In the genomic region with DNA sequence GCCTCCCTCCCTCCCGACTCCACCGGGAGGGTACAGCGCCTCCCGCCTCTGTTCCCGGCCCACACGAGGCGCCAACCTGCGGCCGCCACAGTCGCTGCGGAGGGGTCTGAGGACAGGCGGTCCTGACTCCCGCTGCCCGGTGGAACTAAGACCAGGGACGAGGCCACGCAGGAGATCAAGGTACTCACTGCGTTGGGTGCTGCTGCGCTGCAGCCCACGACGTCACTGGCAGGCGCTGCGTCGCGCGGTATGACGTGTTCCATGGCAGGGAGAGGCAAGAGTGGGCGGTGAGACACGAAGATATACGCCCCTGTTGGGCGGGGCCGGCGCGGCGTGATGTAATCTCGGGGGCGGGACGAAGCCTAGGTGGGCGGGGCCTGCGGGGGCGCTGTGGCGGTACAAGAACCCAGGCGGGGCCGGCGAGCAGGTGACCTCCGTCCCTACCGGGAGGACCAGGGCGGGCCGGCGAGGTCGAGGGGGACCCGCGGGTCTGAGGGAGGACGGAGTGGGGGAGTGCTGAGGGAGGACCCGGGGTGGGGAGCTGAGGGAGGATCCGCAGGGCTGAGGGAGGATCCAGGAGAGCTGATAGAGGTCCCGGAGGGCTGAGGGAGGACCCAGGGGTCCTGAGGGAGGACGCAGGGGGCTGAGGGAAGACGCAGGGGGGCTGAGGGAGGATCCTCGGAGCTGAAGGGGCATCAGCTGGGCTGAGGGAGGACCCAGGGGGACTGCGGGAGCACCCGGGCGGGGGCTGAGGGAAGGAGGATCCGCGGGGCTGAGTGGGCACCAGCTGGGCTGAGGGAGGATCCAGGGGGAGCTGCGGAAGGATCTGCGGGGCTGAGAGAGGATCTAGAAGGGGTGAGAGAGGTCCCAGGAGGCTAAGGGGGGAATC, we compare ENCODE assay signal across 1 cellular context.
TF ChIP-seq lines count a peak whose summit lies in the region.

A gene (minus strand): TSS at position 227 of the 889 bp plus-strand sequence. CDS start 1,039 bp downstream, outside the sequence.

TF ChIP-seq in K562, 482 proteins besides CTCF, POLR2A, EP300 and RAD21 (continued from another document and continues in another):
- TF ChIP-seq, protein P1, sequence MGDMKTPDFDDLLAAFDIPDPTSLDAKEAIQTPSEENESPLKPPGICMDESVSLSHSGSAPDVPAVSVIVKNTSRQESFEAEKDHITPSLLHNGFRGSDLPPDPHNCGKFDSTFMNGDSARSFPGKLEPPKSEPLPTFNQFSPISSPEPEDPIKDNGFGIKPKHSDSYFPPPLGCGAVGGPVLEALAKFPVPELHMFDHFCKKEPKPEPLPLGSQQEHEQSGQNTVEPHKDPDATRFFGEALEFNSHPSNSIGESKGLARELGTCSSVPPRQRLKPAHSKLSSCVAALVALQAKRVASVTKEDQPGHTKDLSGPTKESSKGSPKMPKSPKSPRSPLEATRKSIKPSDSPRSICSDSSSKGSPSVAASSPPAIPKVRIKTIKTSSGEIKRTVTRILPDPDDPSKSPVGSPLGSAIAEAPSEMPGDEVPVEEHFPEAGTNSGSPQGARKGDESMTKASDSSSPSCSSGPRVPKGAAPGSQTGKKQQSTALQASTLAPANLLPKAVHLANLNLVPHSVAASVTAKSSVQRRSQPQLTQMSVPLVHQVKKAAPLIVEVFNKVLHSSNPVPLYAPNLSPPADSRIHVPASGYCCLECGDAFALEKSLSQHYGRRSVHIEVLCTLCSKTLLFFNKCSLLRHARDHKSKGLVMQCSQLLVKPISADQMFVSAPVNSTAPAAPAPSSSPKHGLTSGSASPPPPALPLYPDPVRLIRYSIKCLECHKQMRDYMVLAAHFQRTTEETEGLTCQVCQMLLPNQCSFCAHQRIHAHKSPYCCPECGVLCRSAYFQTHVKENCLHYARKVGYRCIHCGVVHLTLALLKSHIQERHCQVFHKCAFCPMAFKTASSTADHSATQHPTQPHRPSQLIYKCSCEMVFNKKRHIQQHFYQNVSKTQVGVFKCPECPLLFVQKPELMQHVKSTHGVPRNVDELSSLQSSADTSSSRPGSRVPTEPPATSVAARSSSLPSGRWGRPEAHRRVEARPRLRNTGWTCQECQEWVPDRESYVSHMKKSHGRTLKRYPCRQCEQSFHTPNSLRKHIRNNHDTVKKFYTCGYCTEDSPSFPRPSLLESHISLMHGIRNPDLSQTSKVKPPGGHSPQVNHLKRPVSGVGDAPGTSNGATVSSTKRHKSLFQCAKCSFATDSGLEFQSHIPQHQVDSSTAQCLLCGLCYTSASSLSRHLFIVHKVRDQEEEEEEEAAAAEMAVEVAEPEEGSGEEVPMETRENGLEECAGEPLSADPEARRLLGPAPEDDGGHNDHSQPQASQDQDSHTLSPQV (IDR thresholded peaks at IDR 0.05): no peak
- no peak for TF ChIP-seq RBM15 (IDR thresholded peaks at IDR 0.05; ENCODE audit: insufficient read depth, low read length)
- no peak for TF ChIP-seq NCOA6 (IDR thresholded peaks at IDR 0.05)
- TF ChIP-seq SMC3 (conservative IDR thresholded peaks at IDR 0.05; ENCODE audit: insufficient read depth, low read depth, low read length): 0 out of 2 replicates have a peak, but pooled peaks have one; percentile 2
- TF ChIP-seq, protein P2, sequence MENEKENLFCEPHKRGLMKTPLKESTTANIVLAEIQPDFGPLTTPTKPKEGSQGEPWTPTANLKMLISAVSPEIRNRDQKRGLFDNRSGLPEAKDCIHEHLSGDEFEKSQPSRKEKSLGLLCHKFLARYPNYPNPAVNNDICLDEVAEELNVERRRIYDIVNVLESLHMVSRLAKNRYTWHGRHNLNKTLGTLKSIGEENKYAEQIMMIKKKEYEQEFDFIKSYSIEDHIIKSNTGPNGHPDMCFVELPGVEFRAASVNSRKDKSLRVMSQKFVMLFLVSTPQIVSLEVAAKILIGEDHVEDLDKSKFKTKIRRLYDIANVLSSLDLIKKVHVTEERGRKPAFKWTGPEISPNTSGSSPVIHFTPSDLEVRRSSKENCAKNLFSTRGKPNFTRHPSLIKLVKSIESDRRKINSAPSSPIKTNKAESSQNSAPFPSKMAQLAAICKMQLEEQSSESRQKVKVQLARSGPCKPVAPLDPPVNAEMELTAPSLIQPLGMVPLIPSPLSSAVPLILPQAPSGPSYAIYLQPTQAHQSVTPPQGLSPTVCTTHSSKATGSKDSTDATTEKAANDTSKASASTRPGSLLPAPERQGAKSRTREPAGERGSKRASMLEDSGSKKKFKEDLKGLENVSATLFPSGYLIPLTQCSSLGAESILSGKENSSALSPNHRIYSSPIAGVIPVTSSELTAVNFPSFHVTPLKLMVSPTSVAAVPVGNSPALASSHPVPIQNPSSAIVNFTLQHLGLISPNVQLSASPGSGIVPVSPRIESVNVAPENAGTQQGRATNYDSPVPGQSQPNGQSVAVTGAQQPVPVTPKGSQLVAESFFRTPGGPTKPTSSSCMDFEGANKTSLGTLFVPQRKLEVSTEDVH (IDR thresholded peaks at IDR 0.05; ENCODE audit: low read depth, partially characterized antibody): peak; percentile 93
- peak; percentile 97 for TF ChIP-seq ATF7 (IDR thresholded peaks at IDR 0.05)
- TF ChIP-seq MCM2 (IDR thresholded peaks at IDR 0.05; ENCODE audit: low read depth): peak; percentile 87
- peak; percentile 40 to 41; a peak in 2 of 4 replicates for TF ChIP-seq SIX5 (IDR thresholded peaks at IDR 0.05; ENCODE audit: borderline replicate concordance in 1 of 2, insufficient read depth in 1 of 2, low read depth in 1 of 2, low read length in 2 of 2)
- TF ChIP-seq ZNF696 (CRISPR knock-in tag; conservative IDR thresholded peaks at IDR 0.05): no peak
- TF ChIP-seq CREB1 (IDR thresholded peaks at IDR 0.05): peak; percentile 100
- peak; percentile 100 for TF ChIP-seq CREB1 (CRISPR knock-in tag; IDR thresholded peaks at IDR 0.05)
- TF ChIP-seq ZNF583 (CRISPR knock-in tag; IDR thresholded peaks at IDR 0.05): no peak
- TF ChIP-seq TAF7 (tag; IDR thresholded peaks at IDR 0.05): no peak; the same call in none of the 2 replicates
- TF ChIP-seq, protein P3, sequence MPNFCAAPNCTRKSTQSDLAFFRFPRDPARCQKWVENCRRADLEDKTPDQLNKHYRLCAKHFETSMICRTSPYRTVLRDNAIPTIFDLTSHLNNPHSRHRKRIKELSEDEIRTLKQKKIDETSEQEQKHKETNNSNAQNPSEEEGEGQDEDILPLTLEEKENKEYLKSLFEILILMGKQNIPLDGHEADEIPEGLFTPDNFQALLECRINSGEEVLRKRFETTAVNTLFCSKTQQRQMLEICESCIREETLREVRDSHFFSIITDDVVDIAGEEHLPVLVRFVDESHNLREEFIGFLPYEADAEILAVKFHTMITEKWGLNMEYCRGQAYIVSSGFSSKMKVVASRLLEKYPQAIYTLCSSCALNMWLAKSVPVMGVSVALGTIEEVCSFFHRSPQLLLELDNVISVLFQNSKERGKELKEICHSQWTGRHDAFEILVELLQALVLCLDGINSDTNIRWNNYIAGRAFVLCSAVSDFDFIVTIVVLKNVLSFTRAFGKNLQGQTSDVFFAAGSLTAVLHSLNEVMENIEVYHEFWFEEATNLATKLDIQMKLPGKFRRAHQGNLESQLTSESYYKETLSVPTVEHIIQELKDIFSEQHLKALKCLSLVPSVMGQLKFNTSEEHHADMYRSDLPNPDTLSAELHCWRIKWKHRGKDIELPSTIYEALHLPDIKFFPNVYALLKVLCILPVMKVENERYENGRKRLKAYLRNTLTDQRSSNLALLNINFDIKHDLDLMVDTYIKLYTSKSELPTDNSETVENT (CRISPR knock-in tag; IDR thresholded peaks at IDR 0.05): 0 out of 2 replicates have a peak, but pooled peaks have one; percentile 15
- TF ChIP-seq KDM1A (IDR thresholded peaks at IDR 0.05): no peak
- TF ChIP-seq LEF1 (IDR thresholded peaks at IDR 0.05): no peak
- no peak for TF ChIP-seq MTF1 (CRISPR knock-in tag; IDR thresholded peaks at IDR 0.05; ENCODE audit: borderline replicate concordance)
- TF ChIP-seq, protein P4, sequence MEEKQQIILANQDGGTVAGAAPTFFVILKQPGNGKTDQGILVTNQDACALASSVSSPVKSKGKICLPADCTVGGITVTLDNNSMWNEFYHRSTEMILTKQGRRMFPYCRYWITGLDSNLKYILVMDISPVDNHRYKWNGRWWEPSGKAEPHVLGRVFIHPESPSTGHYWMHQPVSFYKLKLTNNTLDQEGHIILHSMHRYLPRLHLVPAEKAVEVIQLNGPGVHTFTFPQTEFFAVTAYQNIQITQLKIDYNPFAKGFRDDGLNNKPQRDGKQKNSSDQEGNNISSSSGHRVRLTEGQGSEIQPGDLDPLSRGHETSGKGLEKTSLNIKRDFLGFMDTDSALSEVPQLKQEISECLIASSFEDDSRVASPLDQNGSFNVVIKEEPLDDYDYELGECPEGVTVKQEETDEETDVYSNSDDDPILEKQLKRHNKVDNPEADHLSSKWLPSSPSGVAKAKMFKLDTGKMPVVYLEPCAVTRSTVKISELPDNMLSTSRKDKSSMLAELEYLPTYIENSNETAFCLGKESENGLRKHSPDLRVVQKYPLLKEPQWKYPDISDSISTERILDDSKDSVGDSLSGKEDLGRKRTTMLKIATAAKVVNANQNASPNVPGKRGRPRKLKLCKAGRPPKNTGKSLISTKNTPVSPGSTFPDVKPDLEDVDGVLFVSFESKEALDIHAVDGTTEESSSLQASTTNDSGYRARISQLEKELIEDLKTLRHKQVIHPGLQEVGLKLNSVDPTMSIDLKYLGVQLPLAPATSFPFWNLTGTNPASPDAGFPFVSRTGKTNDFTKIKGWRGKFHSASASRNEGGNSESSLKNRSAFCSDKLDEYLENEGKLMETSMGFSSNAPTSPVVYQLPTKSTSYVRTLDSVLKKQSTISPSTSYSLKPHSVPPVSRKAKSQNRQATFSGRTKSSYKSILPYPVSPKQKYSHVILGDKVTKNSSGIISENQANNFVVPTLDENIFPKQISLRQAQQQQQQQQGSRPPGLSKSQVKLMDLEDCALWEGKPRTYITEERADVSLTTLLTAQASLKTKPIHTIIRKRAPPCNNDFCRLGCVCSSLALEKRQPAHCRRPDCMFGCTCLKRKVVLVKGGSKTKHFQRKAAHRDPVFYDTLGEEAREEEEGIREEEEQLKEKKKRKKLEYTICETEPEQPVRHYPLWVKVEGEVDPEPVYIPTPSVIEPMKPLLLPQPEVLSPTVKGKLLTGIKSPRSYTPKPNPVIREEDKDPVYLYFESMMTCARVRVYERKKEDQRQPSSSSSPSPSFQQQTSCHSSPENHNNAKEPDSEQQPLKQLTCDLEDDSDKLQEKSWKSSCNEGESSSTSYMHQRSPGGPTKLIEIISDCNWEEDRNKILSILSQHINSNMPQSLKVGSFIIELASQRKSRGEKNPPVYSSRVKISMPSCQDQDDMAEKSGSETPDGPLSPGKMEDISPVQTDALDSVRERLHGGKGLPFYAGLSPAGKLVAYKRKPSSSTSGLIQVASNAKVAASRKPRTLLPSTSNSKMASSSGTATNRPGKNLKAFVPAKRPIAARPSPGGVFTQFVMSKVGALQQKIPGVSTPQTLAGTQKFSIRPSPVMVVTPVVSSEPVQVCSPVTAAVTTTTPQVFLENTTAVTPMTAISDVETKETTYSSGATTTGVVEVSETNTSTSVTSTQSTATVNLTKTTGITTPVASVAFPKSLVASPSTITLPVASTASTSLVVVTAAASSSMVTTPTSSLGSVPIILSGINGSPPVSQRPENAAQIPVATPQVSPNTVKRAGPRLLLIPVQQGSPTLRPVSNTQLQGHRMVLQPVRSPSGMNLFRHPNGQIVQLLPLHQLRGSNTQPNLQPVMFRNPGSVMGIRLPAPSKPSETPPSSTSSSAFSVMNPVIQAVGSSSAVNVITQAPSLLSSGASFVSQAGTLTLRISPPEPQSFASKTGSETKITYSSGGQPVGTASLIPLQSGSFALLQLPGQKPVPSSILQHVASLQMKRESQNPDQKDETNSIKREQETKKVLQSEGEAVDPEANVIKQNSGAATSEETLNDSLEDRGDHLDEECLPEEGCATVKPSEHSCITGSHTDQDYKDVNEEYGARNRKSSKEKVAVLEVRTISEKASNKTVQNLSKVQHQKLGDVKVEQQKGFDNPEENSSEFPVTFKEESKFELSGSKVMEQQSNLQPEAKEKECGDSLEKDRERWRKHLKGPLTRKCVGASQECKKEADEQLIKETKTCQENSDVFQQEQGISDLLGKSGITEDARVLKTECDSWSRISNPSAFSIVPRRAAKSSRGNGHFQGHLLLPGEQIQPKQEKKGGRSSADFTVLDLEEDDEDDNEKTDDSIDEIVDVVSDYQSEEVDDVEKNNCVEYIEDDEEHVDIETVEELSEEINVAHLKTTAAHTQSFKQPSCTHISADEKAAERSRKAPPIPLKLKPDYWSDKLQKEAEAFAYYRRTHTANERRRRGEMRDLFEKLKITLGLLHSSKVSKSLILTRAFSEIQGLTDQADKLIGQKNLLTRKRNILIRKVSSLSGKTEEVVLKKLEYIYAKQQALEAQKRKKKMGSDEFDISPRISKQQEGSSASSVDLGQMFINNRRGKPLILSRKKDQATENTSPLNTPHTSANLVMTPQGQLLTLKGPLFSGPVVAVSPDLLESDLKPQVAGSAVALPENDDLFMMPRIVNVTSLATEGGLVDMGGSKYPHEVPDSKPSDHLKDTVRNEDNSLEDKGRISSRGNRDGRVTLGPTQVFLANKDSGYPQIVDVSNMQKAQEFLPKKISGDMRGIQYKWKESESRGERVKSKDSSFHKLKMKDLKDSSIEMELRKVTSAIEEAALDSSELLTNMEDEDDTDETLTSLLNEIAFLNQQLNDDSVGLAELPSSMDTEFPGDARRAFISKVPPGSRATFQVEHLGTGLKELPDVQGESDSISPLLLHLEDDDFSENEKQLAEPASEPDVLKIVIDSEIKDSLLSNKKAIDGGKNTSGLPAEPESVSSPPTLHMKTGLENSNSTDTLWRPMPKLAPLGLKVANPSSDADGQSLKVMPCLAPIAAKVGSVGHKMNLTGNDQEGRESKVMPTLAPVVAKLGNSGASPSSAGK (IDR thresholded peaks at IDR 0.05): no peak; the same call in 1 of the 2 replicates
- TF ChIP-seq, protein P5, sequence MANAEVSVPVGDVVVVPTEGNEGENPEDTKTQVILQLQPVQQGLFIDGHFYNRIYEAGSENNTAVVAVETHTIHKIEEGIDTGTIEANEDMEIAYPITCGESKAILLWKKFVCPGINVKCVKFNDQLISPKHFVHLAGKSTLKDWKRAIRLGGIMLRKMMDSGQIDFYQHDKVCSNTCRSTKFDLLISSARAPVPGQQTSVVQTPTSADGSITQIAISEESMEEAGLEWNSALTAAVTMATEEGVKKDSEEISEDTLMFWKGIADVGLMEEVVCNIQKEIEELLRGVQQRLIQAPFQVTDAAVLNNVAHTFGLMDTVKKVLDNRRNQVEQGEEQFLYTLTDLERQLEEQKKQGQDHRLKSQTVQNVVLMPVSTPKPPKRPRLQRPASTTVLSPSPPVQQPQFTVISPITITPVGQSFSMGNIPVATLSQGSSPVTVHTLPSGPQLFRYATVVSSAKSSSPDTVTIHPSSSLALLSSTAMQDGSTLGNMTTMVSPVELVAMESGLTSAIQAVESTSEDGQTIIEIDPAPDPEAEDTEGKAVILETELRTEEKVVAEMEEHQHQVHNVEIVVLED (CRISPR knock-in tag; IDR thresholded peaks at IDR 0.05): peak; percentile 63
- TF ChIP-seq, protein P6, sequence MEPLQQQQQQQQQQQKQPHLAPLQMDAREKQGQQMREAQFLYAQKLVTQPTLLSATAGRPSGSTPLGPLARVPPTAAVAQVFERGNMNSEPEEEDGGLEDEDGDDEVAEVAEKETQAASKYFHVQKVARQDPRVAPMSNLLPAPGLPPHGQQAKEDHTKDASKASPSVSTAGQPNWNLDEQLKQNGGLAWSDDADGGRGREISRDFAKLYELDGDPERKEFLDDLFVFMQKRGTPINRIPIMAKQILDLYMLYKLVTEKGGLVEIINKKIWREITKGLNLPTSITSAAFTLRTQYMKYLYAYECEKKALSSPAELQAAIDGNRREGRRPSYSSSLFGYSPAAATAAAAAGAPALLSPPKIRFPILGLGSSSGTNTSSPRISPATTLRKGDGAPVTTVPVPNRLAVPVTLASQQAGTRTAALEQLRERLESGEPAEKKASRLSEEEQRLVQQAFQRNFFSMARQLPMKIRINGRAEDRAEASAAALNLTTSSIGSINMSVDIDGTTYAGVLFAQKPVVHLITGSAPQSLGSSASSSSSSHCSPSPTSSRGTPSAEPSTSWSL (CRISPR knock-in tag; IDR thresholded peaks at IDR 0.05; ENCODE audit: borderline replicate concordance): 0 out of 2 replicates have a peak, but pooled peaks have one; percentile 44
- 0 out of 2 replicates have a peak, but pooled peaks have one; percentile 10 for TF ChIP-seq ZNF316 (IDR thresholded peaks at IDR 0.05)
